8 cellular contexts compared by ENCODE assay signal in the genomic region with DNA sequence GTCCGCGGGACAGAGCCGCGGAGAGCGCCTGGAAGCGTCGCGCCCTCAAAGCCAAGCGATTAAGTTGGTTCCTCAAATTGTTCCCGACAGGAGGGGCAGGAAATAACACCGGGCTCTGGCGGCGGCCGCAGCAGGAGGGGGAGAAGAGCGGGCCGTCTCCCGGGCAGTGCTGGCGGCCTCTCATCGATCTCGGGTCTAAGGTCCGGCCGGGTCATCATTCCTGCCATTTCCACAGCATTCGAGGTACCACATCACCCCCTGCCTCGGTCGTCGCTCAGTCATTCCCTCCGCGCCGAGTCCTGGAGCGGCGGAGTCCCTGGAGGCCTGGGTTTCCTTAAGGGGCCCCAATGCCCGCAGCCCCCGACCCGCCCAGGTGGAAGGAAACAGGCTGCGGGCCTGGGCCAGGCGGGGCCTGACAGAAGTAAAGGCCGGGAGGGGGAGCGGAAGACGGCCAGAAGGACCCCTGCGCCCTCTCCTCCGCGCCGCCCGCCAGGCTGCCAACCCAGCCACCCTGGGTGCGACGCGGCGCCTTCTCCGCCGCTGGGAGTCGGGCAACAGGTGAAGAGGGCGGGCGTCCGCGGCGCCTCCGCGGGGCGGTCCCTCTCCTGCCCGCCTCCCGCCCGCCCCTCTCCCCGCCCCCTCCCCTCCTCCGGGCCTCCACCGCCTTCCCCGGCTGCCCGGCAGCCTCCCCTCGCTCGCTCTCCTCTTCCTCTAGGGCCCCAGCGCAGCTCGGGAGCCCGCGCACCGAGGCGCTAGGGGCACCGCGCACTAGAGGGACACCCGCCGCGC. TPM values are rescaled to one million over a fixed set of nuclear protein-coding genes. Genes with fewer than 3 reads are reported as not detected.
A peak's percentile ranks its signal among the peaks of the same experiment; 100 is the strongest.
DNase-seq lines count a peak whose midpoint lies in the region; ATAC-seq and TF ChIP-seq lines count a peak whose summit lies in the region.

A gene with protein sequence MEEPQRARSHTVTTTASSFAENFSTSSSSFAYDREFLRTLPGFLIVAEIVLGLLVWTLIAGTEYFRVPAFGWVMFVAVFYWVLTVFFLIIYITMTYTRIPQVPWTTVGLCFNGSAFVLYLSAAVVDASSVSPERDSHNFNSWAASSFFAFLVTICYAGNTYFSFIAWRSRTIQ (plus strand): TSS at position 654 of the 789 bp plus-strand sequence. CDS start 293 bp downstream, outside the sequence.

- H3K27ac ChIP-seq in Panc1 (ENCODE audit: low read length) (peak within 1 kb of the TSS; percentile 78), foreskin keratinocyte (no peak within 1 kb of the TSS), ovary (no peak within 1 kb of the TSS), upper lobe of right lung (peak within 1 kb of the TSS; percentile 83)

- H3K4me1 ChIP-seq in Panc1 (ENCODE audit: control insufficient read depth, insufficient read depth, low read length) (peaks cover 4% of the 10 kb centered on the region), foreskin keratinocyte (no peaks in the 10 kb centered on the region), ovary (ENCODE audit: insufficient read depth) (peaks cover 1% of the 10 kb centered on the region), upper lobe of right lung (no peaks in the 10 kb centered on the region)

- H3K36me3 ChIP-seq in Panc1 (ENCODE audit: control insufficient read depth, insufficient read depth, low read length) (peaks cover 2% of the 10 kb centered on the region; the same call in 1 of the 2 replicates), ovary (no peaks in the 10 kb centered on the region), upper lobe of right lung (no peaks in the 10 kb centered on the region)

- no peak for DNase-seq in Panc1 (ENCODE audit: low read depth, low spot score)
- DNase-seq in foreskin keratinocyte = no peak
- peak in 1 of 5 donors; percentile 27 for DNase-seq in ovary
- DNase-seq in upper lobe of right lung = peak; percentile 87
- DNase-seq in NK-92 (lab: John Stamatoyannopoulos, UW; ENCODE audit: unreplicated experiment) = no peak

- CTCF ChIA-PET in Panc1 (lab: Charles Lee) = no interaction called here

- in situ Hi-C loops in Panc1 (cut with HindIII; ENCODE audit: low pct_unique_long_range_greater_than_20kb, low sequenced_read_pairs) = no loop called here

- TF ChIP-seq CTCF in Panc1 (IDR thresholded peaks at IDR 0.05) (no peak), foreskin keratinocyte (conservative IDR thresholded peaks at IDR 0.05) (no peak), ovary (IDR thresholded peaks at IDR 0.05) (no peak), upper lobe of right lung (IDR thresholded peaks at IDR 0.05) (no peak)

- H3K4me3 ChIP-seq in Panc1 (ENCODE audit: low read depth in 2 of 2, low read length in 2 of 2) (peak within 1 kb of the TSS; percentile 73 to 75), ovary (peak within 1 kb of the TSS; percentile 44), upper lobe of right lung (peak within 1 kb of the TSS; percentile 81)

- 1% methylated on average over 32 to 80 of the region's 80 CpGs for WGBS in ovary, 3 donors

- intact Hi-C loops in Panc1 (cut with micrococcal nuclease; ENCODE audit: unreplicated experiment) = no loop called here
- intact Hi-C loops in ovary (cut with DNase I) = no loop called here
- intact Hi-C loops in upper lobe of right lung (cut with DNase I) = no loop called here

- no peak for TF ChIP-seq EP300 in ovary (IDR thresholded peaks at IDR 0.05)

- H3K27ac Mint-ChIP-seq in activated T-helper 17 cell treated with anti-CD3 and anti-CD28 coated beads, Interleukin-2, amount 50 U/mL, for 72 hours = peak within 1 kb of the TSS; percentile 45

- TF ChIP-seq POLR2A in GM18505 (IDR thresholded peaks at IDR 0.05; ENCODE audit: borderline replicate concordance, extremely low read depth, insufficient read depth, insufficient read length) (no peak), ovary (IDR thresholded peaks at IDR 0.05) (no peak)

- ATAC-seq in GM18505 (IDR thresholded peaks at IDR 0.05; ENCODE audit: unreplicated experiment) (peak; percentile 70), HG03520 (IDR thresholded peaks at IDR 0.05; ENCODE audit: unreplicated experiment) (peak; percentile 46), Panc1 (peak; percentile 92), foreskin keratinocyte (peak; percentile 79), upper lobe of right lung (peak; percentile 91)
- ATAC-seq in activated T-helper 17 cell treated with anti-CD3 and anti-CD28 coated beads, Interleukin-2, amount 50 U/mL, for 72 hours (replicated peaks) = peak; percentile 89

- H3K9me3 ChIP-seq in Panc1 (ENCODE audit: control insufficient read depth, insufficient read depth, low read depth, low read length) (peaks cover 4% of the 10 kb centered on the region; the same call in 1 of the 2 replicates), ovary (no peaks in the 10 kb centered on the region), upper lobe of right lung (peaks cover 6% of the 10 kb centered on the region)

- peaks cover 31% of the 10 kb centered on the region for H3K4me1 Mint-ChIP-seq in activated T-helper 17 cell treated with anti-CD3 and anti-CD28 coated beads, Interleukin-2, amount 50 U/mL, for 72 hours

- POLR2A ChIA-PET in Panc1 (lab: Charles Lee) = no interaction called here

- no peaks in the 10 kb centered on the region; the same call in 1 of the 2 replicates for H3K27me3 ChIP-seq in Panc1 (ENCODE audit: control insufficient read depth, insufficient read depth, low read length)
- H3K27me3 ChIP-seq in foreskin keratinocyte = peaks cover 29% of the 10 kb centered on the region
- H3K27me3 ChIP-seq in ovary = no peaks in the 10 kb centered on the region
- H3K27me3 ChIP-seq in upper lobe of right lung = no peaks in the 10 kb centered on the region

- H3K4me3 Mint-ChIP-seq in activated T-helper 17 cell treated with anti-CD3 and anti-CD28 coated beads, Interleukin-2, amount 50 U/mL, for 72 hours = peak within 1 kb of the TSS; percentile 83

- H3K27me3 Mint-ChIP-seq in activated T-helper 17 cell treated with anti-CD3 and anti-CD28 coated beads, Interleukin-2, amount 50 U/mL, for 72 hours = no peaks in the 10 kb centered on the region

- H3K9me3 Mint-ChIP-seq in activated T-helper 17 cell treated with anti-CD3 and anti-CD28 coated beads, Interleukin-2, amount 50 U/mL, for 72 hours = no peaks in the 10 kb centered on the region

- BruUV-seq in Panc1 (replicated peaks; lab: Mats Ljungman, UMichigan) = no TSS peak

- H3K36me3 Mint-ChIP-seq in activated T-helper 17 cell treated with anti-CD3 and anti-CD28 coated beads, Interleukin-2, amount 50 U/mL, for 72 hours (ENCODE audit: low read depth) = peaks cover 10% of the 10 kb centered on the region

RNA-seq across cellular contexts. Expression of the gene that starts here (rescaled TPM):
- 9.8 TPM for total RNA-seq in Panc1 (2021; ENCODE audit: unreplicated experiment)
- 10.1 TPM for polyA plus RNA-seq in Panc1 (2012; ENCODE audit: insufficient read length)
- total RNA-seq in activated T-helper 17 cell treated with anti-CD3 and anti-CD28 coated beads, Interleukin-2, amount 50 U/mL, for 72 hours = 1 to 10 TPM; 5.2 to 7.2 TPM
- 1.8 and 2.4 TPM in 2 replicates for total RNA-seq in foreskin keratinocyte
- polyA plus RNA-seq in foreskin keratinocyte = 2.7 and 3.2 TPM in 2 replicates
- 1 to 10 TPM in 5 of 7 donors, under 1 TPM in 2; 0.48 to 6.4 (median 1.3) TPM for total RNA-seq in ovary
- polyA plus RNA-seq in ovary = 1 to 10 TPM; 2.5 to 9.9 TPM
- total RNA-seq in upper lobe of right lung = 24.9 TPM

Comparison
In these comparisons a context has a peak if more than half of its experiments do, and no peak if none do; other contexts are left out.
1. H3K27ac ChIP-seq: peak in Panc1 (single experiment) and upper lobe of right lung (single experiment); none in foreskin keratinocyte (single experiment) and ovary (0 of 2).
2. Peak in every context shown above with its lines, with median percentiles within 50 percentile points of each other: ATAC-seq and H3K4me3 ChIP-seq.